In the genomic region with DNA sequence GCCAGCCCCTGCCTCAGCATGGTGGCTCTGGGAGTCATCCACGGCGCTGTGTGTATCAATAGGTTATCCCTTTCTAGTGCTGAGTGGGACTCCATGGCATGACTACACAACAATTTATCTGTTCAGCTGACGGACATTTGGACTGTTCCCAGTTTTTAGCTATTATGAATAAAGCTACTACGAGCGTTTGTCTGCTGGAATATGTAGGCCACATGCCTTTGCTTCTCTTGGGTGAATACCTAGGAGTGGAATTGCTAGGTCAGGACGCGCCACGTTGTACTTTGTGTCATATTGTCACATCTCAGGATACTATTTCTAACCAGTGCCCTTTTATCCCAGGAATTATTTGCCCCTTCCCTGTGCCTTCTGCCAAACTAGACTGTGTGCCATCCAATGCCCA, we compare ENCODE assay signal across 18 cellular contexts.
DNase-seq lines count a peak whose midpoint lies in the region; ATAC-seq and TF ChIP-seq lines count a peak whose summit lies in the region.
"Had no signal": no experiment of that assay in that cellular context is flagged by ENCODE, and none has a peak within 500 bp of the region (broad histone marks: within the 10 kb centered on the region; RNA-seq: fewer than 3 reads in every experiment).

No MANE protein-coding gene starts in this region.

- no peak for ATAC-seq in GM21381 (IDR thresholded peaks at IDR 0.05; ENCODE audit: unreplicated experiment)
- ATAC-seq in sciatic nerve: no peak

- no peak overlapping the region for H4K91ac ChIP-seq in neuronal stem cell (ENCODE audit: low read depth, low read length, poor library complexity)

- H3K9me3 Mint-ChIP-seq in type B pancreatic cell: peaks cover 5% of the 10 kb centered on the region

- H3K4me3 ChIP-seq in astrocyte of the spinal cord (ENCODE audit: low read depth, low read length): no peak overlapping the region
- H3K4me3 ChIP-seq in neuronal stem cell (ENCODE audit: low read length in 2 of 2): no peak overlapping the region
- H3K4me3 ChIP-seq in colonic mucosa: no peak overlapping the region
- H3K4me3 ChIP-seq: SK-N-MC had no signal

- H3K4ac ChIP-seq in neuronal stem cell (ENCODE audit: low read length): no peak overlapping the region

- no peak overlapping the region for H3K4me3 Mint-ChIP-seq in type B pancreatic cell

- no peak overlapping the region for H2BK120ac ChIP-seq in neuronal stem cell (ENCODE audit: low read depth, low read length)

- TF ChIP-seq CTCF in astrocyte of the spinal cord (IDR thresholded peaks at IDR 0.05; ENCODE audit: low read depth, low read length) (no peak), type B pancreatic cell (conservative IDR thresholded peaks at IDR 0.05) (no peak), colonic mucosa (IDR thresholded peaks at IDR 0.05) (no peak)

- H3K4me1 ChIP-seq in neuronal stem cell (ENCODE audit: control insufficient read depth in 2 of 2, insufficient read depth in 1 of 2, low read depth in 1 of 2, low read length in 2 of 2) (peaks cover 7 to 11% of the 10 kb centered on the region in 2 donors), colonic mucosa (peaks cover 17% of the 10 kb centered on the region)

- H3K36me3 Mint-ChIP-seq in type B pancreatic cell: peaks cover 6% of the 10 kb centered on the region

- no peak overlapping the region for H2BK5ac ChIP-seq in neuronal stem cell (ENCODE audit: low read length)

- no peak overlapping the region for H3K14ac ChIP-seq in neuronal stem cell (ENCODE audit: low read length)

- peaks cover 0 to 5% (median 0%) of the 10 kb centered on the region in 3 experiments for H3K27me3 ChIP-seq in neuronal stem cell (ENCODE audit: control insufficient read depth in 3 of 3, insufficient read depth in 3 of 3, low read depth in 1 of 3, low read length in 3 of 3)
- no peaks in the 10 kb centered on the region for H3K27me3 ChIP-seq in colonic mucosa

- WGBS in neuronal stem cell (ENCODE audit: extremely low coverage in 2 of 2, insufficient read length in 2 of 2, insufficient replicate concordance in 1 of 2), 2 donors: no CpG with 5 or more reads among the region's 8 CpGs

- H3K79me1 ChIP-seq in neuronal stem cell (ENCODE audit: low read depth, low read length): no peaks in the 10 kb centered on the region

- H2BK12ac ChIP-seq in neuronal stem cell (ENCODE audit: low read length): no peak overlapping the region

- H3K4me1 Mint-ChIP-seq in type B pancreatic cell (ENCODE audit: unreplicated experiment): peaks cover 50% of the 10 kb centered on the region

- H3K36me3 ChIP-seq in neuronal stem cell (replicated peaks in 1 of 2; ENCODE audit: control insufficient read depth in 2 of 2, insufficient read depth in 2 of 2, low read length in 2 of 2) (no peaks in the 10 kb centered on the region), colonic mucosa (no peaks in the 10 kb centered on the region)

- H4K8ac ChIP-seq in neuronal stem cell (ENCODE audit: low read depth, low read length): no peak overlapping the region

- DNase-seq in NCI-H446 treated with DMSO at 0.1 percent for 48 hours (lab: John Stamatoyannopoulos, UW) (peak; percentile 59), astrocyte of the spinal cord (ENCODE audit: low read depth, low spot score) (peak; percentile 35), neuronal stem cell (ENCODE audit: low spot score) (no peak), type B pancreatic cell (ENCODE audit: extremely low spot score, unreplicated experiment) (no peak), colonic mucosa (no peak), sciatic nerve (ENCODE audit: low spot score) (no peak)
- DNase-seq: AML-193; DMS79 treated with DMSO at 0.1 percent for 48 hours; KG1; NCI-H1105 treated with DMSO at 0.1 percent for 48 hours; NCI-H1694 treated with DMSO at 0.1 percent for 48 hours; NCI-H510A; NCI-H748 treated with DMSO at 0.1 percent for 48 hours; NK-92 treated with Interleukin-12 subunit alpha and Interleukin-12 subunit beta, amount 100 ng/mL, for 24 hours; SHP77 had no signal

- intact Hi-C loops in colonic mucosa (cut with DNase I) (no loop called here), sciatic nerve (cut with DNase I) (no loop called here)

- no peak overlapping the region for H2AK5ac ChIP-seq in neuronal stem cell (ENCODE audit: low read depth, low read length)

- H3K9me3 ChIP-seq in neuronal stem cell (replicated peaks in 1 of 2; ENCODE audit: control insufficient read depth in 2 of 2, insufficient read depth in 1 of 2, low read depth in 1 of 2, low read length in 2 of 2) (no peaks in the 10 kb centered on the region), colonic mucosa (no peaks in the 10 kb centered on the region)

- H3K9ac ChIP-seq in neuronal stem cell (ENCODE audit: low read depth, low read length, poor library complexity): no peak overlapping the region
- no peak overlapping the region for H3K9ac ChIP-seq in colonic mucosa (ENCODE audit: low read depth in 2 of 2, low read length in 2 of 2)

- in situ Hi-C loops in astrocyte of the spinal cord (cut with HindIII; ENCODE audit: low sequenced_read_pairs): no loop called here

- peaks cover 3% of the 10 kb centered on the region for H3K27me3 Mint-ChIP-seq in type B pancreatic cell

- H3K27ac Mint-ChIP-seq in type B pancreatic cell: peak overlapping the region; percentile 56

- H3K27ac ChIP-seq in neuronal stem cell (replicated peaks; ENCODE audit: low read length) (no peak overlapping the region), colonic mucosa (no peak overlapping the region)
- H3K27ac ChIP-seq: C4-2B, SK-N-MC had no signal

- H2AFZ ChIP-seq in neuronal stem cell (ENCODE audit: low read length): no peak overlapping the region

- H3K4me2 ChIP-seq in neuronal stem cell (ENCODE audit: insufficient read depth, low read length, poor library complexity, severe bottlenecking): no peak overlapping the region

- H3K23ac ChIP-seq in neuronal stem cell (ENCODE audit: low read depth, low read length, poor library complexity): no peak overlapping the region

- peak overlapping the region; percentile 18 for H3K18ac ChIP-seq in neuronal stem cell (ENCODE audit: low read length)

- H2BK15ac ChIP-seq in neuronal stem cell (ENCODE audit: low read length): no peak overlapping the region

Comparison
In these comparisons a context has a peak if more than half of its experiments do, and no peak if none do; other contexts are left out.
1. DNase-seq: peak in NCI-H446 treated with DMSO at 0.1 percent for 48 hours (single experiment) and astrocyte of the spinal cord (single experiment); none in neuronal stem cell (single experiment), type B pancreatic cell (single experiment), colonic mucosa (single experiment) and sciatic nerve (single experiment).